ENCODE assay signal across 8 cellular contexts in genomic region chr7:35695628-35695888, GRCh38. TPM values are rescaled to one million over a fixed set of nuclear protein-coding genes. Genes with fewer than 3 reads are reported as not detected.
A peak's percentile ranks its signal among the peaks of the same experiment; 100 is the strongest.
DNase-seq lines count a peak whose midpoint lies in the region; FAIRE-seq and TF ChIP-seq lines count a peak whose summit lies in the region.

No MANE protein-coding gene starts in this region.

- H3K36me3 Mint-ChIP-seq in H9 (ENCODE audit: insufficient read depth in 1 of 3, low read depth in 3 of 3), result peaks cover 12 to 33% (median 12%) of the 10 kb centered on the region in 3 experiments

- no peak overlapping the region for H3K23ac ChIP-seq in H9 (ENCODE audit: insufficient read length, low read depth, low read length)

- H3T11ph ChIP-seq in H9 (ENCODE audit: low read length), result no peak overlapping the region

- H3K56ac ChIP-seq in H9 (ENCODE audit: insufficient read length, low read depth, low read length), result no peak overlapping the region

- no peak overlapping the region for H2BK15ac ChIP-seq in H9 (ENCODE audit: low read depth, low read length)

- peaks cover 42 to 45% of the 10 kb centered on the region in 2 experiments for H3K4me1 Mint-ChIP-seq in H9

- H3K4me3 ChIP-seq in small intestine (ENCODE audit: low read depth in 1 of 2, low read length in 2 of 2), result peak overlapping the region; percentile 85 to 98

- WGBS in H9 (ENCODE audit: extremely low coverage, insufficient read length, low lambda C conversion rate), result no CpG with 5 or more reads among the region's 6 CpGs
- WGBS in small intestine, 3 donors, result 16 to 21% (median 21%) methylated on average over 6 of the region's 6 CpGs

- H2AK5ac ChIP-seq in H9 (ENCODE audit: insufficient read length, low read length), result no peak overlapping the region

- peak overlapping the region; percentile 81 for H3K27ac ChIP-seq in 22Rv1
- no peak overlapping the region for H3K27ac ChIP-seq in H9 (ENCODE audit: insufficient read length, low read depth, low read length)
- peak overlapping the region; percentile 97 to 98 for H3K27ac ChIP-seq in small intestine (ENCODE audit: low read depth in 1 of 2, low read length in 1 of 2)

- H3K18ac ChIP-seq in H9 (ENCODE audit: insufficient read length, low read depth, low read length), result peak overlapping the region; percentile 68

- TF ChIP-seq CTCF in 22Rv1 (IDR thresholded peaks at IDR 0.05) (no peak), H9 (conservative IDR thresholded peaks at IDR 0.05) (no peak)

- no peaks in the 10 kb centered on the region for H3K79me1 ChIP-seq in H9 (ENCODE audit: insufficient read depth, low read depth, low read length, poor library complexity, severe bottlenecking)

- H4K20me1 ChIP-seq in H9 (ENCODE audit: control insufficient read depth, insufficient read depth, insufficient read length), result no peaks in the 10 kb centered on the region

- DNase-seq in H9 (no peak), germinal center (ENCODE audit: low spot score) (peak; percentile 3), small intestine (peak; percentile 19), mucosa of gallbladder (ENCODE audit: low spot score) (no peak), ureter (ENCODE audit: low spot score) (no peak), NCI-H1048 (lab: John Stamatoyannopoulos, UW) (no peak)
- peak; percentile 41 for DNase-seq in activated CD4-positive, CD25-positive, alpha-beta regulatory T cell treated with anti-CD3 and anti-CD28 coated beads, Interleukin-2, amount 50 U/mL, for 72 hours

- no peak overlapping the region for H2BK5ac ChIP-seq in H9 (ENCODE audit: insufficient read length, low read length)

- no peak overlapping the region for H2AFZ ChIP-seq in H9 (ENCODE audit: low read length)

- H3K4me1 ChIP-seq in H9 (ENCODE audit: insufficient read depth, low read length) (peaks cover 4% of the 10 kb centered on the region; the same call in 1 of the 2 replicates), small intestine (ENCODE audit: control insufficient read depth in 2 of 2, insufficient read depth in 1 of 2, low read depth in 1 of 2, low read length in 1 of 2) (peaks cover 1 to 12% of the 10 kb centered on the region in 2 donors)

- peak overlapping the region; percentile 38; the same call in 1 of the 2 replicates for H3K4ac ChIP-seq in H9 (ENCODE audit: low read depth, low read length)

- peak overlapping the region; percentile 91 for H3K9ac ChIP-seq in H9 (ENCODE audit: extremely low read depth, insufficient read length, low read length)

- peaks cover 14% of the 10 kb centered on the region for H3K23me2 ChIP-seq in H9 (ENCODE audit: insufficient read length, low read depth, low read length, poor library complexity, severe bottlenecking)

- peak overlapping the region; percentile 85 for H3K14ac ChIP-seq in H9 (ENCODE audit: insufficient read depth, low read length)

- no peak overlapping the region for H2BK12ac ChIP-seq in H9 (ENCODE audit: insufficient read length, low read depth, low read length)

- H3K27ac Mint-ChIP-seq in H9, result peak overlapping the region; percentile 77 to 97 (median 88); a peak in 5 of 7 replicates

- peak overlapping the region; percentile 95 for H3K4me2 ChIP-seq in H9 (ENCODE audit: insufficient read depth, insufficient read length, low read length)

- peaks cover 0 to 11% of the 10 kb centered on the region in 2 experiments; a peak in 3 of 5 replicates for H3K9me3 Mint-ChIP-seq in H9

- H3K27me3 Mint-ChIP-seq in H9 (ENCODE audit: low read depth), result no peaks in the 10 kb centered on the region; the same call in 1 of the 2 replicates

- H3K79me2 ChIP-seq in H9 (ENCODE audit: insufficient read depth, low read length), result no peaks in the 10 kb centered on the region; the same call in 1 of the 2 replicates

- H3K4me3 Mint-ChIP-seq in H9, result peak overlapping the region; percentile 90 to 91

- H3K9me3 ChIP-seq in H9 (ENCODE audit: control insufficient read depth, low read depth, low read length) (no peaks in the 10 kb centered on the region), small intestine (ENCODE audit: control insufficient read depth, low read depth) (no peaks in the 10 kb centered on the region)

- no peak for FAIRE-seq in small intestine (lab: Jason Lieb, UNC)

- peak overlapping the region; percentile 30 for H4K5ac ChIP-seq in H9 (ENCODE audit: insufficient read length, low read depth, low read length)

- no peak overlapping the region for H4K91ac ChIP-seq in H9 (ENCODE audit: insufficient read length, low read depth, low read length)

- H2BK20ac ChIP-seq in H9 (ENCODE audit: low read depth, low read length, poor library complexity, severe bottlenecking), result no peak overlapping the region

- H3K27me3 ChIP-seq in H9 (ENCODE audit: insufficient read depth, low read length) (no peaks in the 10 kb centered on the region), small intestine (ENCODE audit: control insufficient read depth in 2 of 2, insufficient read depth in 2 of 2, low read length in 2 of 2) (no peaks in the 10 kb centered on the region)

- H3K36me3 ChIP-seq in small intestine (ENCODE audit: control insufficient read depth in 2 of 2, insufficient read depth in 2 of 2, low read length in 2 of 2), result no peaks in the 10 kb centered on the region

- H2BK120ac ChIP-seq in H9 (ENCODE audit: low read depth, low read length, poor library complexity, severe bottlenecking), result no peak overlapping the region

- peak overlapping the region; percentile 8 for H4K8ac ChIP-seq in H9 (replicated peaks; ENCODE audit: insufficient read length, low read depth, low read length)

RNA-seq across cellular contexts. Expression of gene HERPUD2, which starts 0.6 kb away (rescaled TPM):
- total RNA-seq in H9 (2021) (14.6 and 17.0 TPM in 2 replicates), mucosa of gallbladder (33.6 TPM), ureter (36.8 TPM)
- 10 to 100 TPM in 1 of 3 donors, 1 to 10 TPM in 2; 8.9 to 10.2 (median 10.0) TPM for polyA plus RNA-seq in small intestine

Comparison
In these comparisons a context has a peak if more than half of its experiments do, and no peak if none do; other contexts are left out.
1. DNase-seq: peak in activated CD4-positive, CD25-positive, alpha-beta regulatory T cell treated with anti-CD3 and anti-CD28 coated beads, Interleukin-2, amount 50 U/mL, for 72 hours (single experiment), germinal center (single experiment) and small intestine (single experiment); none in H9 (single experiment), mucosa of gallbladder (single experiment), ureter (single experiment) and NCI-H1048 (single experiment).